In the genomic region with DNA sequence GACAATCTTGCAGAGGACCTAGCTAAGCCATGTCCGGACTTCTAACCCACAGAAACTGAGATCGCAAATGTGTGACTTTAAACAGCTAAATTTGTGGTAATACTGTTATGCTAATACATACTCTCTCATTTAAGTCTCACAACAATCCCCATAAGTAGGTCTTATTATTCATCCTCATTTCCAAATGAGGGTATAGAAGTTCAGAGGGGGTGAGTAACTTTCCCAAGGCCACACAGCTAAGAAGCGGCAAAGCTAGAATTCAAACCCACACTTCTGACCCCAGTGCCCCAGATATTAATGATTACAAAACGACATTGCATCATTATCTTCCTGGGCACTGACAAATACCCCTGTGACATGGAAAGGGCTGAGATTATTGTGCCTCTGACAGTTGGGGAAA, we compare ENCODE assay signal across 15 cellular contexts.
"Had no signal": no experiment of that assay in that cellular context is flagged by ENCODE, and none has a peak within 500 bp of the region (broad histone marks: within the 10 kb centered on the region; RNA-seq: fewer than 3 reads in every experiment).

No MANE protein-coding gene starts in this region.

- H3K27ac Mint-ChIP-seq: activated naive CD4-positive, alpha-beta T cell treated with anti-CD3 and anti-CD28 coated beads, Interleukin-2, amount 50 U/mL, for 24 hours; naive B cell had no signal

- H3K36me3 Mint-ChIP-seq: activated naive CD4-positive, alpha-beta T cell treated with anti-CD3 and anti-CD28 coated beads, Interleukin-2, amount 50 U/mL, for 24 hours; naive B cell had no signal

- H3K27me3 ChIP-seq: uterus had no signal

- H3K4me3 ChIP-seq: breast epithelium, esophagus squamous epithelium, lower lobe of right lung, thoracic aorta, uterus had no signal

- H3K9me3 ChIP-seq: breast epithelium, esophagus squamous epithelium, lower lobe of right lung, neutrophil, thoracic aorta, uterus had no signal

- ATAC-seq: activated CD4-positive, CD25-positive, alpha-beta regulatory T cell treated with anti-CD3 and anti-CD28 coated beads, Interleukin-2, amount 50 U/mL, for 24 hours; lower lobe of right lung; stimulated activated naive CD8-positive, alpha-beta T cell treated with anti-CD3 and anti-CD28 coated beads, Interleukin-15, Interleukin-2, amounts not matched to agents 100 U/mL and 50 U/mL, for 24 hours had no signal

- DNase-seq: activated effector memory CD4-positive, alpha-beta T cell treated with Interleukin-2 at 50 U/mL for 16 hours; activated T-cell treated with anti-CD3 and anti-CD28 coated beads, Interleukin-2, amount 50 U/mL, for 1 hour; anterior cingulate cortex; esophagus squamous epithelium; foreskin fibroblast; glutamatergic neuron; lower lobe of right lung; naive B cell; stimulated activated naive CD8-positive, alpha-beta T cell treated with anti-CD3 and anti-CD28 coated beads, Interleukin-15, Interleukin-2, amounts not matched to agents 100 U/mL and 50 U/mL, for 24 hours; uterus had no signal

- H3K4me1 ChIP-seq: breast epithelium, uterus had no signal

- H3K27ac ChIP-seq: breast epithelium, lower lobe of right lung, neutrophil, thoracic aorta, uterus had no signal

- H3K4me3 Mint-ChIP-seq: activated naive CD4-positive, alpha-beta T cell treated with anti-CD3 and anti-CD28 coated beads, Interleukin-2, amount 50 U/mL, for 24 hours; naive B cell had no signal

- H3K36me3 ChIP-seq: breast epithelium, esophagus squamous epithelium, lower lobe of right lung, neutrophil, thoracic aorta, uterus had no signal

- H3K9me3 Mint-ChIP-seq: activated naive CD4-positive, alpha-beta T cell treated with anti-CD3 and anti-CD28 coated beads, Interleukin-2, amount 50 U/mL, for 24 hours; naive B cell had no signal
